1 cellular context compared by ENCODE assay signal in genomic region chr13:20482275-20482761, GRCh38.
A peak's percentile ranks its signal among the peaks of the same experiment; 100 is the strongest.
TF ChIP-seq lines count a peak whose summit lies in the region.

No MANE protein-coding gene starts in this region.

TF ChIP-seq in HEK293, 187 proteins besides CTCF, POLR2A, EP300 and RAD21 (continued from another document):
- TF ChIP-seq, protein P1, sequence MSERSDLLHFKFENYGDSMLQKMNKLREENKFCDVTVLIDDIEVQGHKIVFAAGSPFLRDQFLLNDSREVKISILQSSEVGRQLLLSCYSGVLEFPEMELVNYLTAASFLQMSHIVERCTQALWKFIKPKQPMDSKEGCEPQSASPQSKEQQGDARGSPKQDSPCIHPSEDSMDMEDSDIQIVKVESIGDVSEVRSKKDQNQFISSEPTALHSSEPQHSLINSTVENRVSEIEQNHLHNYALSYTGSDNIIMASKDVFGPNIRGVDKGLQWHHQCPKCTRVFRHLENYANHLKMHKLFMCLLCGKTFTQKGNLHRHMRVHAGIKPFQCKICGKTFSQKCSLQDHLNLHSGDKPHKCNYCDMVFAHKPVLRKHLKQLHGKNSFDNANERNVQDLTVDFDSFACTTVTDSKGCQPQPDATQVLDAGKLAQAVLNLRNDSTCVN (tag by site-specific recombination; optimal IDR thresholded peaks at IDR 0.05) = peak; percentile 30
- TF ChIP-seq ZNF366 (tag by site-specific recombination; conservative IDR thresholded peaks at IDR 0.05) = 0 out of 2 replicates have a peak, but pooled peaks have one; percentile 25
- TF ChIP-seq ZNF585B (tag by site-specific recombination; IDR thresholded peaks at IDR 0.05) = no peak
- TF ChIP-seq, protein P2, sequence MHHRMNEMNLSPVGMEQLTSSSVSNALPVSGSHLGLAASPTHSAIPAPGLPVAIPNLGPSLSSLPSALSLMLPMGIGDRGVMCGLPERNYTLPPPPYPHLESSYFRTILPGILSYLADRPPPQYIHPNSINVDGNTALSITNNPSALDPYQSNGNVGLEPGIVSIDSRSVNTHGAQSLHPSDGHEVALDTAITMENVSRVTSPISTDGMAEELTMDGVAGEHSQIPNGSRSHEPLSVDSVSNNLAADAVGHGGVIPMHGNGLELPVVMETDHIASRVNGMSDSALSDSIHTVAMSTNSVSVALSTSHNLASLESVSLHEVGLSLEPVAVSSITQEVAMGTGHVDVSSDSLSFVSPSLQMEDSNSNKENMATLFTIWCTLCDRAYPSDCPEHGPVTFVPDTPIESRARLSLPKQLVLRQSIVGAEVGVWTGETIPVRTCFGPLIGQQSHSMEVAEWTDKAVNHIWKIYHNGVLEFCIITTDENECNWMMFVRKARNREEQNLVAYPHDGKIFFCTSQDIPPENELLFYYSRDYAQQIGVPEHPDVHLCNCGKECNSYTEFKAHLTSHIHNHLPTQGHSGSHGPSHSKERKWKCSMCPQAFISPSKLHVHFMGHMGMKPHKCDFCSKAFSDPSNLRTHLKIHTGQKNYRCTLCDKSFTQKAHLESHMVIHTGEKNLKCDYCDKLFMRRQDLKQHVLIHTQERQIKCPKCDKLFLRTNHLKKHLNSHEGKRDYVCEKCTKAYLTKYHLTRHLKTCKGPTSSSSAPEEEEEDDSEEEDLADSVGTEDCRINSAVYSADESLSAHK (tag by site-specific recombination; IDR thresholded peaks at IDR 0.05) = peak; percentile 48; the same call in 1 of the 2 replicates
- TF ChIP-seq ZNF423 (tag by site-specific recombination; IDR thresholded peaks at IDR 0.05) = 0 out of 2 replicates have a peak, but pooled peaks have one; percentile 41
- TF ChIP-seq BCL11B (tag by site-specific recombination; IDR thresholded peaks at IDR 0.05; ENCODE audit: low read depth) = no peak
- TF ChIP-seq ZSCAN30 (tag by site-specific recombination; IDR thresholded peaks at IDR 0.05) = peak; percentile 23; the same call in 1 of the 2 replicates
- TF ChIP-seq ZNF132 (tag by site-specific recombination; IDR thresholded peaks at IDR 0.05; ENCODE audit: borderline replicate concordance) = no peak
- TF ChIP-seq FEZF1 (tag by site-specific recombination; IDR thresholded peaks at IDR 0.05) = peak; percentile 90
- TF ChIP-seq ZBTB8A (tag by site-specific recombination; IDR thresholded peaks at IDR 0.05) = peak; percentile 39; the same call in 1 of the 2 replicates
- TF ChIP-seq, protein P3, sequence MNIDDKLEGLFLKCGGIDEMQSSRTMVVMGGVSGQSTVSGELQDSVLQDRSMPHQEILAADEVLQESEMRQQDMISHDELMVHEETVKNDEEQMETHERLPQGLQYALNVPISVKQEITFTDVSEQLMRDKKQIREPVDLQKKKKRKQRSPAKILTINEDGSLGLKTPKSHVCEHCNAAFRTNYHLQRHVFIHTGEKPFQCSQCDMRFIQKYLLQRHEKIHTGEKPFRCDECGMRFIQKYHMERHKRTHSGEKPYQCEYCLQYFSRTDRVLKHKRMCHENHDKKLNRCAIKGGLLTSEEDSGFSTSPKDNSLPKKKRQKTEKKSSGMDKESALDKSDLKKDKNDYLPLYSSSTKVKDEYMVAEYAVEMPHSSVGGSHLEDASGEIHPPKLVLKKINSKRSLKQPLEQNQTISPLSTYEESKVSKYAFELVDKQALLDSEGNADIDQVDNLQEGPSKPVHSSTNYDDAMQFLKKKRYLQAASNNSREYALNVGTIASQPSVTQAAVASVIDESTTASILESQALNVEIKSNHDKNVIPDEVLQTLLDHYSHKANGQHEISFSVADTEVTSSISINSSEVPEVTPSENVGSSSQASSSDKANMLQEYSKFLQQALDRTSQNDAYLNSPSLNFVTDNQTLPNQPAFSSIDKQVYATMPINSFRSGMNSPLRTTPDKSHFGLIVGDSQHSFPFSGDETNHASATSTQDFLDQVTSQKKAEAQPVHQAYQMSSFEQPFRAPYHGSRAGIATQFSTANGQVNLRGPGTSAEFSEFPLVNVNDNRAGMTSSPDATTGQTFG (tag by site-specific recombination; IDR thresholded peaks at IDR 0.05; ENCODE audit: borderline replicate concordance) = no peak
- TF ChIP-seq ZNF596 (tag by site-specific recombination; IDR thresholded peaks at IDR 0.05) = peak; percentile 17; the same call in 1 of the 2 replicates
- TF ChIP-seq, protein P4, sequence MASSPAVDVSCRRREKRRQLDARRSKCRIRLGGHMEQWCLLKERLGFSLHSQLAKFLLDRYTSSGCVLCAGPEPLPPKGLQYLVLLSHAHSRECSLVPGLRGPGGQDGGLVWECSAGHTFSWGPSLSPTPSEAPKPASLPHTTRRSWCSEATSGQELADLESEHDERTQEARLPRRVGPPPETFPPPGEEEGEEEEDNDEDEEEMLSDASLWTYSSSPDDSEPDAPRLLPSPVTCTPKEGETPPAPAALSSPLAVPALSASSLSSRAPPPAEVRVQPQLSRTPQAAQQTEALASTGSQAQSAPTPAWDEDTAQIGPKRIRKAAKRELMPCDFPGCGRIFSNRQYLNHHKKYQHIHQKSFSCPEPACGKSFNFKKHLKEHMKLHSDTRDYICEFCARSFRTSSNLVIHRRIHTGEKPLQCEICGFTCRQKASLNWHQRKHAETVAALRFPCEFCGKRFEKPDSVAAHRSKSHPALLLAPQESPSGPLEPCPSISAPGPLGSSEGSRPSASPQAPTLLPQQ (tag by site-specific recombination; IDR thresholded peaks at IDR 0.05) = peak; percentile 55
- peak; percentile 96 for TF ChIP-seq OSR2 (tag by site-specific recombination; IDR thresholded peaks at IDR 0.05)
- TF ChIP-seq, protein P5, sequence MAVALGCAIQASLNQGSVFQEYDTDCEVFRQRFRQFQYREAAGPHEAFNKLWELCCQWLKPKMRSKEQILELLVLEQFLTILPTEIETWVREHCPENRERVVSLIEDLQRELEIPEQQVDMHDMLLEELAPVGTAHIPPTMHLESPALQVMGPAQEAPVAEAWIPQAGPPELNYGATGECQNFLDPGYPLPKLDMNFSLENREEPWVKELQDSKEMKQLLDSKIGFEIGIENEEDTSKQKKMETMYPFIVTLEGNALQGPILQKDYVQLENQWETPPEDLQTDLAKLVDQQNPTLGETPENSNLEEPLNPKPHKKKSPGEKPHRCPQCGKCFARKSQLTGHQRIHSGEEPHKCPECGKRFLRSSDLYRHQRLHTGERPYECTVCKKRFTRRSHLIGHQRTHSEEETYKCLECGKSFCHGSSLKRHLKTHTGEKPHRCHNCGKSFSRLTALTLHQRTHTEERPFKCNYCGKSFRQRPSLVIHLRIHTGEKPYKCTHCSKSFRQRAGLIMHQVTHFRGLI (tag by site-specific recombination; IDR thresholded peaks at IDR 0.05) = peak; percentile 59
- TF ChIP-seq BCL6B (tag by site-specific recombination; IDR thresholded peaks at IDR 0.05) = no peak
- TF ChIP-seq ZNF660 (tag by site-specific recombination; IDR thresholded peaks at IDR 0.05) = 0 out of 2 replicates have a peak, but pooled peaks have one; percentile 9
- no peak for TF ChIP-seq ZNF155 (tag by site-specific recombination; IDR thresholded peaks at IDR 0.05)
- peak; percentile 95 for TF ChIP-seq ZXDB (tag by site-specific recombination; IDR thresholded peaks at IDR 0.05)
- TF ChIP-seq, protein P6, sequence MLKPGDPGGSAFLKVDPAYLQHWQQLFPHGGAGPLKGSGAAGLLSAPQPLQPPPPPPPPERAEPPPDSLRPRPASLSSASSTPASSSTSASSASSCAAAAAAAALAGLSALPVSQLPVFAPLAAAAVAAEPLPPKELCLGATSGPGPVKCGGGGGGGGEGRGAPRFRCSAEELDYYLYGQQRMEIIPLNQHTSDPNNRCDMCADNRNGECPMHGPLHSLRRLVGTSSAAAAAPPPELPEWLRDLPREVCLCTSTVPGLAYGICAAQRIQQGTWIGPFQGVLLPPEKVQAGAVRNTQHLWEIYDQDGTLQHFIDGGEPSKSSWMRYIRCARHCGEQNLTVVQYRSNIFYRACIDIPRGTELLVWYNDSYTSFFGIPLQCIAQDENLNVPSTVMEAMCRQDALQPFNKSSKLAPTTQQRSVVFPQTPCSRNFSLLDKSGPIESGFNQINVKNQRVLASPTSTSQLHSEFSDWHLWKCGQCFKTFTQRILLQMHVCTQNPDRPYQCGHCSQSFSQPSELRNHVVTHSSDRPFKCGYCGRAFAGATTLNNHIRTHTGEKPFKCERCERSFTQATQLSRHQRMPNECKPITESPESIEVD (tag by site-specific recombination; IDR thresholded peaks at IDR 0.05) = peak; percentile 96
- peak; percentile 75 for TF ChIP-seq ZSCAN4 (tag by site-specific recombination; IDR thresholded peaks at IDR 0.05)
- 0 out of 2 replicates have a peak, but pooled peaks have one; percentile 16 for TF ChIP-seq ZNF629 (tag by site-specific recombination; IDR thresholded peaks at IDR 0.05)
- TF ChIP-seq SETDB1 (IDR thresholded peaks at IDR 0.05; ENCODE audit: insufficient read length, low read length) = no peak
- TF ChIP-seq SP7 (tag by site-specific recombination; IDR thresholded peaks at IDR 0.05) = peak; percentile 60; the same call in 1 of the 2 replicates
- peak; percentile 53; the same call in 1 of the 2 replicates for TF ChIP-seq ZIC2 (tag by site-specific recombination; IDR thresholded peaks at IDR 0.05)
- 0 out of 2 replicates have a peak, but pooled peaks have one; percentile 29 for TF ChIP-seq ZNF561 (tag by site-specific recombination; IDR thresholded peaks at IDR 0.05; ENCODE audit: borderline replicate concordance)
